Comparison of ENCODE assay signal across 8 cellular contexts in the genomic region with DNA sequence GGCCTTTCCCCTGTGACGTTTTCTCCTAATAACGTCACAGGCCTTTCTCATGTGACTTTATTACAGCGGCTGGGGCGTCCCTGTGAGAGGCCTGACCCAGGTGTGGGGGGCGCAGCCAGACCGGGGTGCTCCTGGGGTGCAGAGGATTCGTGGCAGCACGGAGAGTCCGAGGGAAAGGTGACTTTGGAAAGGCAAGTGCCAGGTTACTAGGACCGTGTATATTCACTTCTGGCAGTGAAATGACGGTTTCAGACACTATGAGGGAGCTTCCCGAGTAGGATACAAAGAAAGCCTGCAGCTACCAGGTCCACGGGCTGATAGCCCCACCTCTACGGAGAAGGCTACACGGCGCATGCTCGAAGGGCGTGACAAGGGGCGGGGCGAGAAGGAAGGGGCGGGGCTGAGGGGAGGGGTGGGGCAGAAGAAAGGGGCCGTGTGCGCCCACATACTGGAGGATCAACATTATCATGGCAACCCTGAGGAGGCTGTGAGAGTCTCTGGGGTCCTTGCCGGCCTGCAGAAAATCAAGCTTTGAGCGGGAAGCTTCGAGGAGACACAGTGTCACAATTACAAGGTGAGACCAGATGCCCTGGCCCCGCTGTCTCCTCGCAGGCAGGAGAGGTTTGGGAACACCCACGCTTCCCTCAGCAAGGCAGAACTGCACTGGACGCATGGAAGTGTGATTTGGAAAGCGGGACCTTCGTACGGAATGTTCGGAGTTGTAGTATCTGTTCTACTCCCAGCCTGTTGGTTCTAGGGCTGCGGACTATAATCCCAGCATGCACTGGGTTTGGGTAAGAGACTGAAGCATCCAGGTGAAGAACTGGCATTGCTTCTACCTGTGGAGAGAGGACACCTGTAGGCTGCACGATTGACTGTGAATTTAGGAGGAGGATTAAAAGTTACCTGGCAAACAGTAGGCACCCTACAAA. TPM values are rescaled to one million over a fixed set of nuclear protein-coding genes. Genes with fewer than 3 reads are reported as not detected.
DNase-seq lines count a peak whose midpoint lies in the region; ATAC-seq, FAIRE-seq and TF ChIP-seq lines count a peak whose summit lies in the region.

No MANE protein-coding gene starts in this region.

- no peak overlapping the region for H3K27ac ChIP-seq in endothelial cell of umbilical vein (ENCODE audit: insufficient read depth, low read depth, low read length)

- peak overlapping the region; percentile 12 for H3K4me2 ChIP-seq in endothelial cell of umbilical vein (ENCODE audit: insufficient read depth, low read length)

- no peaks in the 10 kb centered on the region for H3K4me1 ChIP-seq in endothelial cell of umbilical vein (ENCODE audit: control insufficient read depth, extremely low read depth, insufficient read depth, low read length)

- no peak overlapping the region for H3K9ac ChIP-seq in endothelial cell of umbilical vein (replicated peaks; ENCODE audit: extremely low read depth, insufficient read depth, low read length)

- no peak for TF ChIP-seq POLR2A in endothelial cell of umbilical vein (IDR thresholded peaks at IDR 0.05; ENCODE audit: low read depth, low read length)

- no peaks in the 10 kb centered on the region for H3K36me3 ChIP-seq in endothelial cell of umbilical vein (ENCODE audit: control insufficient read depth in 2 of 2, extremely low read depth in 1 of 2, insufficient read depth in 2 of 2, low read length in 2 of 2)

- H3K27me3 ChIP-seq in endothelial cell of umbilical vein (ENCODE audit: control insufficient read depth in 2 of 2, insufficient read depth in 2 of 2, low read length in 2 of 2), result peaks cover 0 to 6% of the 10 kb centered on the region in 2 experiments

- no peak for FAIRE-seq in endothelial cell of umbilical vein (lab: Jason Lieb, UNC)

- peak overlapping the region; percentile 66 for H2AFZ ChIP-seq in endothelial cell of umbilical vein (ENCODE audit: low read depth, low read length)

- ATAC-seq in GM21576 (IDR thresholded peaks at IDR 0.05; ENCODE audit: unreplicated experiment), result peak; percentile 84
- peak; percentile 74 to 82 for ATAC-seq in naive B cell (ENCODE audit: low read depth in 2 of 2)

- dilution Hi-C loops in endothelial cell of umbilical vein (cut with MboI; ENCODE audit: extremely low pct_ligation_motif_present, low sequenced_read_pairs), result no loop called here

- no peaks in the 10 kb centered on the region for H3K79me2 ChIP-seq in endothelial cell of umbilical vein (ENCODE audit: control insufficient read depth, insufficient read depth, low read length)

- BruUV-seq in endothelial cell of umbilical vein (replicated peaks; lab: Mats Ljungman, UMichigan), result no TSS peak

- H3K4me3 ChIP-seq in endothelial cell of umbilical vein (replicated peaks in 1 of 3; ENCODE audit: insufficient read depth in 1 of 3, low read depth in 1 of 3, low read length in 3 of 3), result peak overlapping the region in 1 of 3 experiments; percentile 15

- CTCF ChIA-PET in endothelial cell of umbilical vein (lab: Charles Lee), result interaction anchor here (0.6 kb wide), 1 partner anchor 490 kb away, joined by 3 read pairs; no protein-coding TSS in a partner anchor

- TF ChIP-seq CTCF in endothelial cell of umbilical vein (IDR thresholded peaks at IDR 0.05; ENCODE audit: extremely low read depth in 1 of 2, insufficient read depth in 1 of 2, low read depth in 1 of 2, low read length in 2 of 2), result no peak

- no peaks in the 10 kb centered on the region for H3K9me1 ChIP-seq in endothelial cell of umbilical vein (replicated peaks; ENCODE audit: control insufficient read depth, extremely low read depth, insufficient read depth, low read length)

- intact Hi-C loops in endothelial cell of umbilical vein (cut with micrococcal nuclease), result no loop called here

- H3K4me1 Mint-ChIP-seq in naive B cell, result peaks cover 5 to 14% (median 7%) of the 10 kb centered on the region in 3 donors

- no peaks in the 10 kb centered on the region for H3K27me3 Mint-ChIP-seq in naive B cell

- no peaks in the 10 kb centered on the region for H4K20me1 ChIP-seq in endothelial cell of umbilical vein (replicated peaks; ENCODE audit: control insufficient read depth, extremely low read depth, insufficient read depth, low read length)

- POLR2A ChIA-PET in endothelial cell of umbilical vein (lab: Charles Lee), result no interaction called here

- peak overlapping the region; percentile 69 to 98 (median 88) for H3K27ac Mint-ChIP-seq in naive B cell

- no peaks in the 10 kb centered on the region for H3K9me3 Mint-ChIP-seq in naive B cell

- no peaks in the 10 kb centered on the region for H3K9me3 ChIP-seq in endothelial cell of umbilical vein (replicated peaks; ENCODE audit: control insufficient read depth, insufficient read depth, low read length)

- no peaks in the 10 kb centered on the region for H3K36me3 Mint-ChIP-seq in naive B cell

- peak overlapping the region; percentile 56 to 92 (median 86) for H3K4me3 Mint-ChIP-seq in naive B cell

- DNase-seq in CMK (ENCODE audit: low read depth), result peak; percentile 29
- DNase-seq in NCI-H2107 treated with DMSO at 0.1 percent for 48 hours (lab: John Stamatoyannopoulos, UW; ENCODE audit: unreplicated experiment), result peak; percentile 15
- peak; percentile 69 for DNase-seq in activated CD8-positive, alpha-beta memory T cell treated with anti-CD3 and anti-CD28 coated beads for 24 hours
- peak; percentile 23 for DNase-seq in endothelial cell of umbilical vein (ENCODE audit: low read depth, low spot score)
- peak; percentile 49 for DNase-seq in naive B cell
- DNase-seq in stimulated activated naive CD4-positive, alpha-beta T cell treated with Interleukin-2 at 50 U/mL for 16 hours (lab: John Stamatoyannopoulos, UW), result peak; percentile 41
- no peak for DNase-seq in DMS153 (lab: John Stamatoyannopoulos, UW)

TF ChIP-seq in endothelial cell of umbilical vein, 7 proteins besides CTCF, POLR2A, EP300 and RAD21:
- no peak for TF ChIP-seq POLR2AphosphoS5 (IDR thresholded peaks at IDR 0.05; ENCODE audit: insufficient read depth, low read depth, low read length)
- no peak for TF ChIP-seq FOS (IDR thresholded peaks at IDR 0.05; ENCODE audit: borderline replicate concordance, insufficient read depth, low read length)
- no peak for TF ChIP-seq GATA2 (IDR thresholded peaks at IDR 0.05; ENCODE audit: insufficient read depth, insufficient read length, low read depth, low read length)
- TF ChIP-seq MYC (IDR thresholded peaks at IDR 0.05; ENCODE audit: low read depth, low read length), result no peak
- no peak for TF ChIP-seq EZH2 (IDR thresholded peaks at IDR 0.05; ENCODE audit: borderline replicate concordance, low read depth, low read length, severe bottlenecking)
- TF ChIP-seq, protein P1, sequence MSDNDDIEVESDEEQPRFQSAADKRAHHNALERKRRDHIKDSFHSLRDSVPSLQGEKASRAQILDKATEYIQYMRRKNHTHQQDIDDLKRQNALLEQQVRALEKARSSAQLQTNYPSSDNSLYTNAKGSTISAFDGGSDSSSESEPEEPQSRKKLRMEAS (IDR thresholded peaks at IDR 0.05; ENCODE audit: insufficient read depth, insufficient read length), result no peak
- no peak for TF ChIP-seq JUN (IDR thresholded peaks at IDR 0.05; ENCODE audit: borderline replicate concordance, insufficient read depth, insufficient read length, low read depth)
TF ChIP-seq in endothelial cell of umbilical vein: peak in this region for 0.

RNA-seq across cellular contexts. Expression of a gene that starts 54.4 kb away (rescaled TPM):
- total RNA-seq in endothelial cell of umbilical vein, result 12.9 and 16.7 TPM in 2 replicates
- polyA plus RNA-seq in endothelial cell of umbilical vein (8.5 and 9.1 TPM in 2 replicates), naive B cell (ENCODE audit: low read depth in 6 of 6) (1 to 10 TPM in 5 of 6 donors, under 1 TPM in 1; 0.77 to 10.0 (median 7.8) TPM)
- 5.6 and 7.8 TPM in 2 replicates for polyA plus RNA-seq in endothelial cell of umbilical vein (2011; cell fraction: cytosol; rRNA removed)
- 63.6 and 66.1 TPM in 2 replicates for polyA plus RNA-seq in endothelial cell of umbilical vein (2011; cell fraction: nucleus; rRNA removed)
- polyA plus RNA-seq in endothelial cell of umbilical vein (2012), result 14.8 and 16.7 TPM in 2 replicates
- 15.3 and 20.3 TPM in 2 replicates for polyA minus RNA-seq in endothelial cell of umbilical vein
- 2.5 TPM for polyA minus RNA-seq in endothelial cell of umbilical vein (2011; cell fraction: cytosol; rRNA and poly(A)+ RNA removed)
- polyA minus RNA-seq in endothelial cell of umbilical vein (2011; cell fraction: nucleus; rRNA and poly(A)+ RNA removed), result 11.4 and 18.2 TPM in 2 replicates
